Comparison of ENCODE assay signal across 27 cellular contexts in the genomic region with DNA sequence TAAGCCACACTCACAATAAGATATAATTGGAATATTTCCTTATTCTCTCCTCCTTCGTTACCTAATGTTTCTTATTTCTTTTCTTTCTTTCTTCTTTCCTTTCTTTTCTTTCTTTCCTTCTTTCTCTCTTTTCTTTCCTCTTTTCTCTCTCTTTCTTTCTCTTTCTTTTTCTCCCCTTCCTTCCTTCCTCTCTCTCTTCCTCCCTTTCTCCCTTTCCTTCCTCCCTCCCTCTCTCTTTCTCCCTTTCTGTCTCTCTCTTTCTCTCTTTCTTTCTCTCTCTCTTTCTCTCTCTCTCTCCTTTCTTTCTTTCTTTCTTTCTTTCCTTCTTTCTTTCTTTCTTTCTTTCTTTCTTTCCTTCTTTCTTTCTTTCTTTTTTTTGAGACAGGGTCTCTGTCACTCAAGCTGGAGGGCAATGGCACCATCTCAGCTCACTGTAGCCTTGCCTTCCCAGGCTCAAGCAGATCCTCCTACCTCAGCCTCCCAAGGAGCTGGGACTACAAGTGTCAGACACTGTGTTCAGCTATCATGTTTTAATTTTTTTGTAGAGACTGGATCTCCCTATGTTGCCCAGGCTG.
"Had no signal": no experiment of that assay in that cellular context is flagged by ENCODE, and none has a peak within 500 bp of the region (broad histone marks: within the 10 kb centered on the region; RNA-seq: fewer than 3 reads in every experiment).

No MANE protein-coding gene starts in this region.

- ATAC-seq: body of pancreas, Right ventricle myocardium inferior had no signal

- H3K36me3 Mint-ChIP-seq: activated CD4-positive, alpha-beta memory T cell treated with anti-CD3 and anti-CD28 coated beads for 36 hours had no signal

- H3K4me1 Mint-ChIP-seq: activated CD4-positive, alpha-beta T cell treated with anti-CD3 and anti-CD28 coated beads, Interleukin-2, amount 10 ng/mL, durations not matched to agents 24 days and 14 days; activated naive CD4-positive, alpha-beta T cell treated with anti-CD3 and anti-CD28 coated beads, Interleukin-2, amount 50 U/mL, for 24 hours had no signal

- H3K9me3 Mint-ChIP-seq: activated CD4-positive, alpha-beta memory T cell treated with anti-CD3 and anti-CD28 coated beads for 36 hours; activated naive CD4-positive, alpha-beta T cell treated with anti-CD3 and anti-CD28 coated beads, Interleukin-2, amount 50 U/mL, for 24 hours; activated T-helper 2 cell treated with anti-CD3 and anti-CD28 coated beads, Interferon-gamma antibody, Interleukin-2, Interleukin-4, amounts not matched to agents 10 μg/mL and 5 μg/mL and 100 μg/mL, durations not matched to agents 14 hours and 24 hours and 36 hours had no signal

- DNase-seq: activated CD4-positive, alpha-beta memory T cell treated with anti-CD3 and anti-CD28 coated beads for 36 hours; activated CD4-positive, alpha-beta T cell treated with anti-CD3 and anti-CD28 coated beads, Interleukin-2, amount 10 ng/mL, durations not matched to agents 24 days and 14 days; activated CD8-positive, alpha-beta memory T cell treated with anti-CD3 and anti-CD28 coated beads, Interleukin-2, amount 50 U/mL, for 4 hours; activated gamma-delta T cell; activated naive CD4-positive, alpha-beta T cell treated with Interleukin-2 at 50 U/mL for 16 hours; activated naive CD8-positive, alpha-beta T cell treated with anti-CD3 and anti-CD28 coated beads, Interleukin-2, amount 10 ng/mL, durations not matched to agents 7 days and 5 days; activated T-cell treated with anti-CD3 and anti-CD28 coated beads, Interleukin-2, amount 50 U/mL, for 48 hours; amygdala; body of pancreas; NCI-H1092 treated with DMSO at 0.1 percent for 48 hours; NCI-H1417; NCI-H146; NCI-H187; NCI-H2029 treated with DMSO at 0.1 percent for 48 hours; NCI-H2107; NCI-H2171; NCI-H510A; NCI-H526; NCI-H748 treated with DMSO at 0.1 percent for 48 hours; NK-92 treated with Interleukin-12 subunit alpha and Interleukin-12 subunit beta, amount 100 ng/mL, for 24 hours; PC-9; SIG-M5; T1000; WERI-Rb-1 had no signal

- H3K27ac Mint-ChIP-seq: activated CD4-positive, alpha-beta memory T cell treated with anti-CD3 and anti-CD28 coated beads for 36 hours; activated CD4-positive, alpha-beta T cell treated with anti-CD3 and anti-CD28 coated beads, Interleukin-2, amount 10 ng/mL, durations not matched to agents 24 days and 14 days; activated naive CD4-positive, alpha-beta T cell treated with anti-CD3 and anti-CD28 coated beads, Interleukin-2, amount 50 U/mL, for 24 hours; activated naive CD8-positive, alpha-beta T cell treated with anti-CD3 and anti-CD28 coated beads, Interleukin-2, amount 10 ng/mL, durations not matched to agents 7 days and 5 days; activated T-helper 2 cell treated with anti-CD3 and anti-CD28 coated beads, Interferon-gamma antibody, Interleukin-2, Interleukin-4, amounts not matched to agents 10 μg/mL and 5 μg/mL and 100 μg/mL, durations not matched to agents 14 hours and 24 hours and 36 hours had no signal

- H3K4me3 Mint-ChIP-seq: activated CD4-positive, alpha-beta memory T cell treated with anti-CD3 and anti-CD28 coated beads for 36 hours; activated CD4-positive, alpha-beta T cell treated with anti-CD3 and anti-CD28 coated beads, Interleukin-2, amount 10 ng/mL, durations not matched to agents 24 days and 14 days; activated naive CD4-positive, alpha-beta T cell treated with anti-CD3 and anti-CD28 coated beads, Interleukin-2, amount 50 U/mL, for 24 hours; activated naive CD8-positive, alpha-beta T cell treated with anti-CD3 and anti-CD28 coated beads, Interleukin-2, amount 10 ng/mL, durations not matched to agents 7 days and 5 days had no signal
